ENCODE assay signal across 19 cellular contexts in genomic region chr3:187927565-187927964, GRCh38.
DNase-seq lines count a peak whose midpoint lies in the region; ATAC-seq and TF ChIP-seq lines count a peak whose summit lies in the region.
"Had no signal": no experiment of that assay in that cellular context is flagged by ENCODE, and none has a peak within 500 bp of the region (broad histone marks: within the 10 kb centered on the region; RNA-seq: fewer than 3 reads in every experiment).

No MANE protein-coding gene starts in this region.

- peak overlapping the region; percentile 52; the same call in 1 of the 2 replicates for H3K9ac ChIP-seq in OCI-LY1 (ENCODE audit: low read length)

- H3K36me3 Mint-ChIP-seq in activated naive CD8-positive, alpha-beta T cell treated with anti-CD3 and anti-CD28 coated beads, Interleukin-2, amount 50 U/mL, for 24 hours (ENCODE audit: low read depth), result peaks cover 22% of the 10 kb centered on the region

- no peak overlapping the region for H3K4me3 ChIP-seq in HEK293 (ENCODE audit: low read depth, low read length)
- no peak overlapping the region for H3K4me3 ChIP-seq in OCI-LY1 (ENCODE audit: low read depth, low read length, poor library complexity, severe bottlenecking)
- no peak overlapping the region for H3K4me3 ChIP-seq in thymus (ENCODE audit: low read length)
- H3K4me3 ChIP-seq: GM23338 had no signal

- H4K20me1 ChIP-seq in OCI-LY1 (ENCODE audit: insufficient read depth, low read length), result no peaks in the 10 kb centered on the region

- no peak for DNase-seq in activated naive CD8-positive, alpha-beta T cell treated with anti-CD3 and anti-CD28 coated beads, Interleukin-2, amount 50 U/mL, for 24 hours
- DNase-seq in SKM-1 treated with dmso at 0.1 percent for 144 hours (lab: John Stamatoyannopoulos, UW; ENCODE audit: unreplicated experiment), result no peak
- DNase-seq: C1 segment of cervical spinal cord; Calu3; CD4-positive, alpha-beta memory T cell; COR-L47; DMS53; DND-41; EL; GDM1; H9; HFFc6 had no signal

- H3K27ac ChIP-seq in HEK293 (ENCODE audit: extremely low read depth, low read depth, low read length) (no peak overlapping the region), OCI-LY1 (ENCODE audit: low read depth, low read length, poor library complexity, severe bottlenecking) (peak overlapping the region; percentile 97), thymus (ENCODE audit: low read depth) (peak overlapping the region; percentile 31)

- H3K79me2 ChIP-seq in OCI-LY1 (ENCODE audit: insufficient read depth, low read length), result no peaks in the 10 kb centered on the region

- peaks cover 81% of the 10 kb centered on the region for H3K4me1 Mint-ChIP-seq in activated naive CD8-positive, alpha-beta T cell treated with anti-CD3 and anti-CD28 coated beads, Interleukin-2, amount 50 U/mL, for 24 hours
- H3K4me1 Mint-ChIP-seq: GM23338 had no signal

- no peaks in the 10 kb centered on the region for H3F3A ChIP-seq in OCI-LY1 (ENCODE audit: insufficient read depth, low read length)

- WGBS in thymus, result 97% methylated on average over 1 of the region's 1 CpG

- H3K9me3 ChIP-seq in HEK293 (ENCODE audit: control insufficient read depth, insufficient read depth, low read depth, low read length) (no peaks in the 10 kb centered on the region), OCI-LY1 (ENCODE audit: low read length) (peaks cover 12% of the 10 kb centered on the region), thymus (ENCODE audit: control insufficient read depth) (peaks cover 2% of the 10 kb centered on the region)

- no peaks in the 10 kb centered on the region for H3K36me3 ChIP-seq in HEK293 (ENCODE audit: control insufficient read depth in 2 of 2, insufficient read depth in 1 of 2, low read length in 2 of 2)
- H3K36me3 ChIP-seq in OCI-LY1 (ENCODE audit: insufficient read depth, low read length), result peaks cover 22% of the 10 kb centered on the region
- no peaks in the 10 kb centered on the region for H3K36me3 ChIP-seq in thymus (ENCODE audit: control insufficient read depth, insufficient read depth)

- peak overlapping the region; percentile 75 for H3K27ac Mint-ChIP-seq in activated naive CD8-positive, alpha-beta T cell treated with anti-CD3 and anti-CD28 coated beads, Interleukin-2, amount 50 U/mL, for 24 hours
- H3K27ac Mint-ChIP-seq: GM23338, H9, HFFc6 had no signal

- no peaks in the 10 kb centered on the region for H3K4me1 ChIP-seq in HEK293 (ENCODE audit: control insufficient read depth, insufficient read depth, low read length)
- peaks cover 78% of the 10 kb centered on the region for H3K4me1 ChIP-seq in OCI-LY1 (ENCODE audit: insufficient read depth, low read length, severe bottlenecking)
- peaks cover 19% of the 10 kb centered on the region for H3K4me1 ChIP-seq in thymus (ENCODE audit: control insufficient read depth, insufficient read depth, low read length)

- H3K9me2 ChIP-seq in OCI-LY1 (ENCODE audit: low read depth, low read length), result no peaks in the 10 kb centered on the region

- POLR2A ChIA-PET in HEK293 (lab: Yijun Ruan, JAX), result no interaction called here

- H3K27me3 ChIP-seq in OCI-LY1 (ENCODE audit: insufficient read depth, low read length), result no peaks in the 10 kb centered on the region
- H3K27me3 ChIP-seq in thymus (ENCODE audit: control insufficient read depth, insufficient read depth), result no peaks in the 10 kb centered on the region

- CTCF ChIA-PET in HEK293 (lab: Yijun Ruan, JAX), result no interaction called here

- no peaks in the 10 kb centered on the region for H3K27me3 Mint-ChIP-seq in activated naive CD8-positive, alpha-beta T cell treated with anti-CD3 and anti-CD28 coated beads, Interleukin-2, amount 50 U/mL, for 24 hours
- H3K27me3 Mint-ChIP-seq: CD4-positive, alpha-beta memory T cell had no signal

- 0 out of 2 replicates have a peak overlapping the region, but pooled peaks have one; percentile 1 for H3K4me2 ChIP-seq in OCI-LY1 (ENCODE audit: low read length)
- H3K4me2 ChIP-seq: GM23338 had no signal

- H3K9me3 Mint-ChIP-seq in activated naive CD8-positive, alpha-beta T cell treated with anti-CD3 and anti-CD28 coated beads, Interleukin-2, amount 50 U/mL, for 24 hours, result peaks cover 26% of the 10 kb centered on the region

- TF ChIP-seq CTCF in HEK293 (tag by site-specific recombination; IDR thresholded peaks at IDR 0.05) (no peak), OCI-LY1 (IDR thresholded peaks at IDR 0.05; ENCODE audit: low read length) (no peak)

- ATAC-seq in activated naive CD8-positive, alpha-beta T cell treated with anti-CD3 and anti-CD28 coated beads, Interleukin-2, amount 50 U/mL, for 24 hours, result no peak
- no peak for ATAC-seq in GM21360 (IDR thresholded peaks at IDR 0.05; ENCODE audit: unreplicated experiment)
- no peak for ATAC-seq in GM18520 (IDR thresholded peaks at IDR 0.05; ENCODE audit: unreplicated experiment)
- ATAC-seq: GM23338, HCT116 had no signal

- no peak overlapping the region for H3K4me3 Mint-ChIP-seq in activated naive CD8-positive, alpha-beta T cell treated with anti-CD3 and anti-CD28 coated beads, Interleukin-2, amount 50 U/mL, for 24 hours
- H3K4me3 Mint-ChIP-seq: CD4-positive, alpha-beta memory T cell; GM23338; H9; HFFc6 had no signal

- no peak overlapping the region for H2AFZ ChIP-seq in OCI-LY1 (ENCODE audit: low read length)
- H2AFZ ChIP-seq: GM23338 had no signal

TF ChIP-seq in HEK293, 187 proteins besides CTCF, POLR2A, EP300 and RAD21:
- no peak for TF ChIP-seq ZNF174 (tag by site-specific recombination; IDR thresholded peaks at IDR 0.05)
- no peak for TF ChIP-seq ZNF169 (tag by site-specific recombination; IDR thresholded peaks at IDR 0.05)
- no peak for TF ChIP-seq ZSCAN5A (tag by site-specific recombination; IDR thresholded peaks at IDR 0.05)
- no peak for TF ChIP-seq TCF7L2 (IDR thresholded peaks at IDR 0.05; ENCODE audit: borderline replicate concordance, low read depth, low read length)
- TF ChIP-seq ZNF488 (tag by site-specific recombination; IDR thresholded peaks at IDR 0.05), result no peak
- TF ChIP-seq ZNF416 (tag by site-specific recombination; IDR thresholded peaks at IDR 0.05), result no peak
- TF ChIP-seq TRIM28 (IDR thresholded peaks at IDR 0.05; ENCODE audit: borderline replicate concordance, low read length), result no peak
- peak; percentile 73 for TF ChIP-seq ZNF112 (tag by site-specific recombination; IDR thresholded peaks at IDR 0.05)
- TF ChIP-seq MYNN (tag by site-specific recombination; IDR thresholded peaks at IDR 0.05; ENCODE audit: borderline replicate concordance), result no peak
TF ChIP-seq in HEK293: peak in this region for 1.
